ENCODE assay signal across 8 cellular contexts in the genomic region with DNA sequence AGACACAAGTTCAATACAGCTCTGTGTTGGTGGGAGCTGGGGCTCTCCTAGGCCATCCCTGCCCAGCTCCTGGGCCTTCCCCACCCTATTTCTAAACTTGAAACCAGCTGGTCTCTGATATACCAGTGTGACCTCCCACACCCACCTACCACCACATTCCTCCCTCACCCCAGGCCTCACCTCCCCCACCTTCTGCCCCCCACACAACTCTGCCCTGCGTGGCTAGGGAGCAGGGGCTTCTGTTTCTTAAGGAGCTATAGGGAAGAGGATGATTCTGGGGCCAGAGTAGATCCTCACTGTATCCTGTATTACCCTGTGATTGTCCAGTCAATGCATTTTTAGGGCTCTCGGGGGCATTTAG. TPM values are rescaled to one million over a fixed set of nuclear protein-coding genes. Genes with fewer than 3 reads are reported as not detected.
DNase-seq lines count a peak whose midpoint lies in the region; TF ChIP-seq lines count a peak whose summit lies in the region.

No MANE protein-coding gene starts in this region.

- peaks cover 77% of the 10 kb centered on the region for H3K4me1 Mint-ChIP-seq in osteocyte (ENCODE audit: unreplicated experiment)

- no peaks in the 10 kb centered on the region for H3K36me3 Mint-ChIP-seq in osteocyte (ENCODE audit: unreplicated experiment)

- no peaks in the 10 kb centered on the region for H4K20me1 ChIP-seq in Loucy (ENCODE audit: insufficient read depth, low read length, poor library complexity, severe bottlenecking)

- H2AFZ ChIP-seq in Loucy (ENCODE audit: low read length), result peak overlapping the region; percentile 9; the same call in 1 of the 2 replicates

- no peaks in the 10 kb centered on the region for H3K9me2 ChIP-seq in Loucy (replicated peaks; ENCODE audit: low read depth, low read length)

- H3K9ac ChIP-seq in Loucy (ENCODE audit: low read depth, low read length, poor library complexity, severe bottlenecking), result peak overlapping the region; percentile 93
- peak overlapping the region; percentile 75 to 87 for H3K9ac ChIP-seq in duodenal mucosa (ENCODE audit: low read depth in 1 of 2, low read length in 2 of 2)

- DNase-seq in CMK (ENCODE audit: low read depth) (peak; percentile 45), osteocyte (ENCODE audit: extremely low spot score, unreplicated experiment) (no peak), pons (ENCODE audit: low spot score) (no peak), GDM1 (lab: John Stamatoyannopoulos, UW) (no peak)
- DNase-seq in central memory CD4-positive, alpha-beta T cell, result no peak
- DNase-seq in activated CD8-positive, alpha-beta memory T cell treated with anti-CD3 and anti-CD28 coated beads, Interleukin-2, amount 50 U/mL, for 48 hours, result no peak

- peaks cover 18% of the 10 kb centered on the region; the same call in 1 of the 2 replicates for H3K79me2 ChIP-seq in Loucy (ENCODE audit: insufficient read depth, low read length)

- peak overlapping the region; percentile 99 for H3K4me2 ChIP-seq in Loucy (ENCODE audit: low read depth, low read length, poor library complexity, severe bottlenecking)

- H3K9me3 ChIP-seq in Loucy (ENCODE audit: insufficient read depth, low read depth, low read length) (no peaks in the 10 kb centered on the region), duodenal mucosa (ENCODE audit: control insufficient read depth in 1 of 2, low read length in 2 of 2) (no peaks in the 10 kb centered on the region)

- H3K4me3 ChIP-seq in Loucy (ENCODE audit: low read length, poor library complexity, severe bottlenecking) (peak overlapping the region; percentile 96), duodenal mucosa (ENCODE audit: low read depth in 1 of 2, low read length in 2 of 2) (peak overlapping the region; percentile 75)

- H3K27ac ChIP-seq in duodenal mucosa (ENCODE audit: low read depth, low read length), result peak overlapping the region; percentile 71

- peaks cover 17% of the 10 kb centered on the region for H3K27me3 Mint-ChIP-seq in osteocyte (ENCODE audit: unreplicated experiment)

- peaks cover 2% of the 10 kb centered on the region; the same call in 1 of the 2 replicates for H3F3A ChIP-seq in Loucy (ENCODE audit: low read depth)

- H3K4me1 ChIP-seq in Loucy (ENCODE audit: insufficient read depth, low read length, poor library complexity, severe bottlenecking) (peaks cover 43% of the 10 kb centered on the region), duodenal mucosa (ENCODE audit: control insufficient read depth in 1 of 2, insufficient read depth in 2 of 2, low read length in 2 of 2) (peaks cover 76 to 79% of the 10 kb centered on the region in 2 donors)

- TF ChIP-seq CTCF in Loucy (conservative IDR thresholded peaks at IDR 0.05; ENCODE audit: low read length) (no peak), osteocyte (IDR thresholded peaks at IDR 0.05) (no peak)

- no peak overlapping the region for H3K4me3 Mint-ChIP-seq in osteocyte (ENCODE audit: unreplicated experiment)

- H3K27me3 ChIP-seq in Loucy (ENCODE audit: insufficient read depth, low read length, poor library complexity, severe bottlenecking) (no peaks in the 10 kb centered on the region), duodenal mucosa (ENCODE audit: control insufficient read depth in 1 of 2, insufficient read depth in 2 of 2, low read length in 2 of 2) (peaks cover 0 to 10% of the 10 kb centered on the region in 2 donors)

- H3K9me3 Mint-ChIP-seq in osteocyte (ENCODE audit: unreplicated experiment), result no peaks in the 10 kb centered on the region

- H3K36me3 ChIP-seq in Loucy (ENCODE audit: insufficient read depth, low read length) (no peaks in the 10 kb centered on the region), duodenal mucosa (ENCODE audit: control insufficient read depth in 1 of 2, insufficient read depth in 2 of 2, low read length in 2 of 2) (no peaks in the 10 kb centered on the region)

- peak overlapping the region; percentile 91 for H3K27ac Mint-ChIP-seq in osteocyte (ENCODE audit: unreplicated experiment)

RNA-seq across cellular contexts. Expression of a gene that starts 16.5 kb away (rescaled TPM):
- 24.2 and 26.5 TPM in 2 replicates for total RNA-seq in osteocyte

RNA-seq across cellular contexts. Expression of a gene that starts 18.8 kb away (rescaled TPM):
- total RNA-seq in osteocyte, result 0.29 and 0.43 TPM in 2 replicates

RNA-seq across cellular contexts. Expression of a gene that starts 41.5 kb away (rescaled TPM):
- 0.35 TPM in 1 of 2 replicates, not detected in the other for total RNA-seq in osteocyte

RNA-seq across cellular contexts. Expression of a gene that starts 44.7 kb away (rescaled TPM):
- 144 and 146 TPM in 2 replicates for total RNA-seq in osteocyte

RNA-seq across cellular contexts. Expression of a gene that starts 59.5 kb away (rescaled TPM):
- 17.2 and 20.6 TPM in 2 replicates for total RNA-seq in osteocyte
